Comparison of ENCODE assay signal across 8 cellular contexts in the genomic region with DNA sequence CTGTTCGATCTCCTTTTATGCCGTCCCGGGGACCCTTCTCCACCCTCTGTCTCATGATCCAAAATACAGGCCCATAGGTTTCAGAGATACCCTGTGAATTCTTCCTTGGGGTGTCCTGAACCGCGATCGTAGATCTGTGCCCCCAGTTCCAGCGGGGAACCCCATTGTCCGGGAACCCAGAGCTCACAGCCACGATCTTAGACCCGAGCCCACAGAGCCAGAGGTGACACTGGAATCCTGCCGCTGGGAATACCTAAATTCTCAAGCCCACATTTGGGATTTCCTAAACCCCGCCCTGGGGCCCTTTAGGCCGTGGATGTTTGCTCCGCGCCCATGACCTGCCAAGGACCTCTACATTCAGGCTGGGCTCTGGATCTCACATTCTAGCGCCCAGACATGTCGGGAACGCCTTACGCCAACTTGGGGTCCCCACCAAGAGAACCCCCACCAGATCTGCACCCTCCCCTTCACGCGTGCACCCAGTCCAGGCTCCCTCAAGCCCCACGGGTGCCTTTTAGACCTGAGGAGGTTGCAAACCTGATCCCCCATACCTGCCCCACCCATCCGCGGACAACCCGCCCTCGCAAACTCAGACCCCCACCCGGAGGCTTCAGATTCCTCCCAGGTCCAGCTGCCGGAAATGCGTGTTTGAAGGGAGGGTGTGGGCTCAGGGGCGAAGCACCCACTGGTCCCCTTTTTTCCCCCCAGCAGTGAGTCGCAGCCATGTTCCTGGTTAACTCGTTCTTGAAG.
DNase-seq lines count a peak whose midpoint lies in the region; ATAC-seq and TF ChIP-seq lines count a peak whose summit lies in the region.

No MANE protein-coding gene starts in this region.

- H3K4me2 ChIP-seq in OCI-LY3 (ENCODE audit: low read length) = peak overlapping the region; percentile 73

- H3K4me1 ChIP-seq in OCI-LY3 (ENCODE audit: low read length) = peaks cover 22% of the 10 kb centered on the region
- peaks cover 16 to 24% of the 10 kb centered on the region in 2 experiments for H3K4me1 ChIP-seq in neutrophil (ENCODE audit: control insufficient read depth in 1 of 2, insufficient read depth in 1 of 2, low read depth in 1 of 2, low read length in 1 of 2)

- peaks cover 24% of the 10 kb centered on the region for H3K36me3 ChIP-seq in OCI-LY3 (replicated peaks; ENCODE audit: low read depth, low read length)
- H3K36me3 ChIP-seq in neutrophil = peaks cover 28% of the 10 kb centered on the region

- H3K27me3 ChIP-seq in OCI-LY3 (ENCODE audit: low read depth, low read length) (no peaks in the 10 kb centered on the region), neutrophil (no peaks in the 10 kb centered on the region)

- H3K27ac ChIP-seq in OCI-LY3 (ENCODE audit: low read length) (peak overlapping the region; percentile 88), neutrophil (peak overlapping the region; percentile 92)

- peak; percentile 18 for DNase-seq in SKM-1 treated with dmso at 0.1 percent for 144 hours (lab: John Stamatoyannopoulos, UW; ENCODE audit: unreplicated experiment)
- DNase-seq in SKM-1 (lab: John Stamatoyannopoulos, UW; ENCODE audit: unreplicated experiment) = no peak
- DNase-seq in HS-27A (ENCODE audit: low read depth) = peak; percentile 71
- peak; percentile 45 for DNase-seq in activated naive CD4-positive, alpha-beta T cell treated with Interleukin-2 at 50 U/mL for 16 hours
- peak; percentile 19 for DNase-seq in globus pallidus (ENCODE audit: low spot score)

- H3K9ac ChIP-seq in OCI-LY3 (ENCODE audit: low read length) = peak overlapping the region; percentile 98

- H4K20me1 ChIP-seq in OCI-LY3 (ENCODE audit: insufficient read depth, low read length) = peaks cover 10% of the 10 kb centered on the region

- TF ChIP-seq CTCF in OCI-LY3 (IDR thresholded peaks at IDR 0.05; ENCODE audit: low read depth, low read length) (no peak), neutrophil (IDR thresholded peaks at IDR 0.05) (no peak)

- peaks cover 19% of the 10 kb centered on the region for H3K79me2 ChIP-seq in OCI-LY3 (ENCODE audit: low read length)

- no peak for ATAC-seq in HG03442 (IDR thresholded peaks at IDR 0.05; ENCODE audit: unreplicated experiment)

- peak overlapping the region; percentile 7; the same call in 1 of the 2 replicates for H2AFZ ChIP-seq in OCI-LY3 (ENCODE audit: low read depth, low read length)

- H3K4me3 ChIP-seq in OCI-LY3 (ENCODE audit: low read length) (peak overlapping the region; percentile 94), neutrophil (ENCODE audit: low read depth in 1 of 2, low read length in 1 of 2) (peak overlapping the region; percentile 76 to 92)

- no peaks in the 10 kb centered on the region for H3K9me3 ChIP-seq in OCI-LY3 (ENCODE audit: insufficient read depth, low read length)
- H3K9me3 ChIP-seq in neutrophil = no peaks in the 10 kb centered on the region
